In the genomic region with DNA sequence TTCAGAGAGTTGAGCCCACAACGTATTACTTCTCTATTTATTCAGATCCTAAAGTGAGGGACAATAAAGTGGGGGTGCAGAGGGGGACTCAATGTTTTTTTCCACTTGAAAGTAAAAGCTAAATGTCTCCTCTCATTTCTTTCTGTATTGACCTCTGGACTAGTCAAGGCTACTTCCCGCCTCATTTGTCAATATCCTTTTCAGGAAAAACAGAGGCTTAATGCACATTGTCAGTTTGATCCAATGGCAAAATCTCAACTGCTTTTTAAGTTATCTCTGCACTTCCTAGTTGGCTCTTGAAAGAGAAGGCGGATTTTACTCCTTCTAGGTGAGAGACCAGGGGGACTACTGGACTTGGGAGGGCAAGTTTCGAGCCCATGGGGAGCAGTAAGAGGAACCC, we compare ENCODE assay signal across 13 cellular contexts. TPM values are rescaled to one million over a fixed set of nuclear protein-coding genes. Genes with fewer than 3 reads are reported as not detected.
DNase-seq lines count a peak whose midpoint lies in the region; ATAC-seq and TF ChIP-seq lines count a peak whose summit lies in the region.
"Had no signal": no experiment of that assay in that cellular context is flagged by ENCODE, and none has a peak within 500 bp of the region (broad histone marks: within the 10 kb centered on the region; RNA-seq: fewer than 3 reads in every experiment).

No MANE protein-coding gene starts in this region.

- H3K4me3 Mint-ChIP-seq in neural crest cell: no peak overlapping the region
- H3K4me3 Mint-ChIP-seq: activated T-helper 17 cell treated with anti-CD3 and anti-CD28 coated beads, Interleukin-2, amount 50 U/mL, for 72 hours had no signal

- H3K27me3 ChIP-seq in heart left ventricle (no peaks in the 10 kb centered on the region), right cardiac atrium (ENCODE audit: control insufficient read depth, insufficient read depth) (no peaks in the 10 kb centered on the region), upper lobe of right lung (no peaks in the 10 kb centered on the region)

- H3K27ac ChIP-seq in heart left ventricle (peak overlapping the region in 10 of 12 donors; percentile 3 to 71 (median 36)), right cardiac atrium (ENCODE audit: low read length) (peak overlapping the region; percentile 27), upper lobe of right lung (peak overlapping the region; percentile 56)

- H3K4me1 Mint-ChIP-seq in neural crest cell: peaks cover 1% of the 10 kb centered on the region

- no peak for TF ChIP-seq POLR2A in heart left ventricle (IDR thresholded peaks at IDR 0.05)

- H3K9me3 Mint-ChIP-seq in neural crest cell: no peaks in the 10 kb centered on the region
- H3K9me3 Mint-ChIP-seq: activated T-helper 17 cell treated with anti-CD3 and anti-CD28 coated beads, Interleukin-2, amount 50 U/mL, for 72 hours had no signal

- intact Hi-C loops in heart left ventricle (cut with DNase I): loop anchor here in 1 of 10 donors (10.0 kb wide), 1 partner anchor 53 kb away; a partner anchor contains a TSS
- intact Hi-C loops in Right ventricle myocardium superior (cut with DNase I): no loop called here
- intact Hi-C loops in right cardiac atrium (cut with DNase I): no loop called here
- intact Hi-C loops in upper lobe of right lung (cut with DNase I): no loop called here

- 69 to 76% (median 72%) methylated on average over 4 of the region's 4 CpGs for WGBS in heart left ventricle, 4 donors
- 69% methylated on average over 4 of the region's 4 CpGs for WGBS in right cardiac atrium

- H3K4me3 ChIP-seq in heart left ventricle (no peak overlapping the region), right cardiac atrium (ENCODE audit: low read length) (no peak overlapping the region), upper lobe of right lung (no peak overlapping the region)

- peaks cover 0 to 7% (median 4%) of the 10 kb centered on the region in 9 donors for H3K36me3 ChIP-seq in heart left ventricle
- peaks cover 1% of the 10 kb centered on the region for H3K36me3 ChIP-seq in upper lobe of right lung

- H3K36me3 Mint-ChIP-seq in neural crest cell (ENCODE audit: low read depth): peaks cover 7% of the 10 kb centered on the region

- H3K4me1 ChIP-seq in heart left ventricle (peaks cover 8 to 84% (median 46%) of the 10 kb centered on the region in 12 donors), right cardiac atrium (ENCODE audit: control insufficient read depth, insufficient read depth, low read length) (peaks cover 20% of the 10 kb centered on the region), upper lobe of right lung (peaks cover 62% of the 10 kb centered on the region)

- ATAC-seq in heart left ventricle (peak in 1 of 4 donors; percentile 2), Right ventricle myocardium superior (ENCODE audit: poor library complexity) (no peak), right cardiac atrium (no peak), upper lobe of right lung (no peak), HG02852 (IDR thresholded peaks at IDR 0.05; ENCODE audit: unreplicated experiment) (no peak)
- ATAC-seq: SK-N-SH treated with all-trans-retinoic acid at 6 μM for 48 hours had no signal

- DNase-seq in heart left ventricle (no peak), Right ventricle myocardium superior (no peak), right cardiac atrium (no peak), neural crest cell (ENCODE audit: low read depth, low spot score) (no peak), upper lobe of right lung (no peak), SHP77 (lab: John Stamatoyannopoulos, UW) (no peak)
- no peak for DNase-seq in stimulated activated CD4-positive, alpha-beta T cell treated with anti-CD3 and anti-CD28 coated beads, Interleukin-1b, Interleukin-23, amount 100 ng/mL, for 48 hours
- DNase-seq: amniotic stem cell; NCI-H187 treated with DMSO at 0.1 percent for 48 hours; stimulated activated CD4-positive, alpha-beta T cell treated with anti-CD3 and anti-CD28 coated beads, Interleukin-2, amount 100 ng/mL, for 48 hours had no signal

- H3K9me3 ChIP-seq in heart left ventricle (no peaks in the 10 kb centered on the region), right cardiac atrium (ENCODE audit: control insufficient read depth, low read length) (no peaks in the 10 kb centered on the region), upper lobe of right lung (no peaks in the 10 kb centered on the region)

- TF ChIP-seq CTCF in heart left ventricle (IDR thresholded peaks at IDR 0.05) (no peak), neural crest cell (conservative IDR thresholded peaks at IDR 0.05) (no peak), upper lobe of right lung (IDR thresholded peaks at IDR 0.05) (no peak)

- H3K27me3 Mint-ChIP-seq in neural crest cell (ENCODE audit: low read depth): no peaks in the 10 kb centered on the region
- H3K27me3 Mint-ChIP-seq: activated T-helper 17 cell treated with anti-CD3 and anti-CD28 coated beads, Interleukin-2, amount 50 U/mL, for 72 hours had no signal

- H3K27ac Mint-ChIP-seq in neural crest cell (ENCODE audit: unreplicated experiment): peak overlapping the region; percentile 76
- H3K27ac Mint-ChIP-seq: activated T-helper 17 cell treated with anti-CD3 and anti-CD28 coated beads, Interleukin-2, amount 50 U/mL, for 72 hours had no signal

RNA-seq across cellular contexts. Expression of a gene that starts 56.4 kb away (rescaled TPM):
- total RNA-seq in heart left ventricle (100 to 1,000 TPM; 102 to 244 (median 143) TPM), Right ventricle myocardium superior (88.5 TPM), right cardiac atrium (100 to 1,000 TPM in 2 of 4 donors, 10 to 100 TPM in 2; 92.6 to 131 (median 113) TPM), neural crest cell (61.5 and 67.3 TPM in 2 replicates), upper lobe of right lung (64.3 TPM)
- polyA plus RNA-seq in heart left ventricle (100 to 1,000 TPM in 1 of 2 donors, 10 to 100 TPM in 1; 43.2 to 205 TPM), right cardiac atrium (72.1 TPM)
